10 cellular contexts compared by ENCODE assay signal in the genomic region with DNA sequence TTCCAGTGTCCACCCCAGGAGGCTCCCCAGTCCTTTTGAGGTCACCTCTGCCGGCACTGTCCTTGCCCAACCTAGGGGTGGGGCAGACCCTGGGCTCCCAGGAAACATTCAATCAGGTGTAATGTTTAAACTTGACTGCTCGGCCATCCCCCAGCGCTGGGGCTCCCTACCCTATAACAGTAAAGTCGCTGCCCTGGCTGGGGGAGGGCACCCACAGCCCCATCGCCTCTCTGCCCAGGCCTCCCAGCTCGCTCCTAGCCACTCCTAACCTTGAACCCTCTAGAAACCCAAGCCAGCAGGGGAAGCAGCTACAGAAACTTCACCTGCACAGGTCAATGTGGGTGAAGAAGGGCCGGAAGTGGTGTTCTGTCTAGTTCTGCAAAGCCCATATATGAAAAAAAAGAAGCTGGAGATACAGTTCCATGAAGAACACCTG. TPM values are rescaled to one million over a fixed set of nuclear protein-coding genes. Genes with fewer than 3 reads are reported as not detected.
DNase-seq lines count a peak whose midpoint lies in the region; ATAC-seq and TF ChIP-seq lines count a peak whose summit lies in the region.
"Had no signal": no experiment of that assay in that cellular context is flagged by ENCODE, and none has a peak within 500 bp of the region (broad histone marks: within the 10 kb centered on the region; RNA-seq: fewer than 3 reads in every experiment).

No MANE protein-coding gene starts in this region.

- peak overlapping the region; percentile 47 for H3K4me3 Mint-ChIP-seq in activated CD8-positive, alpha-beta memory T cell treated with anti-CD3 and anti-CD28 coated beads, Interleukin-2, amount 10 ng/mL, durations not matched to agents 7 days and 5 days
- peak overlapping the region; percentile 91 for H3K4me3 Mint-ChIP-seq in memory B cell

- DNase-seq in activated CD8-positive, alpha-beta memory T cell treated with anti-CD3 and anti-CD28 coated beads, Interleukin-2, amount 10 ng/mL, durations not matched to agents 7 days and 5 days = no peak
- DNase-seq in activated CD8-positive, alpha-beta memory T cell treated with anti-CD3 and anti-CD28 coated beads, Interleukin-2, amount 50 U/mL, for 48 hours = no peak
- DNase-seq in memory B cell (ENCODE audit: low spot score in 2 of 2) = no peak
- DNase-seq in tibial artery = no peak
- no peak for DNase-seq in stimulated activated CD4-positive, alpha-beta T cell treated with anti-CD3 and anti-CD28 coated beads, Interleukin-1b, Interleukin-23, amount 100 ng/mL, for 48 hours
- DNase-seq in iPS-NIHi7 (ENCODE audit: extremely low spot score) = no peak
- DNase-seq: BE2C, NCI-H1092 treated with DMSO at 0.1 percent for 48 hours had no signal

- H3K27ac ChIP-seq in angular gyrus (ENCODE audit: low read depth, low read length) (peak overlapping the region; percentile 94), tibial artery (peak overlapping the region; percentile 63 to 70)

- CTCF ChIA-PET in activated CD8-positive, alpha-beta memory T cell treated with anti-CD3 and anti-CD28 coated beads, Interleukin-2, amount 10 ng/mL, durations not matched to agents 7 days and 5 days (lab: Charles Lee) = no interaction called here

- TF ChIP-seq CTCF in tibial artery (IDR thresholded peaks at IDR 0.05) = no peak

- no peaks in the 10 kb centered on the region for H3K36me3 Mint-ChIP-seq in activated CD8-positive, alpha-beta memory T cell treated with anti-CD3 and anti-CD28 coated beads, Interleukin-2, amount 10 ng/mL, durations not matched to agents 7 days and 5 days
- peaks cover 1% of the 10 kb centered on the region for H3K36me3 Mint-ChIP-seq in memory B cell

- H3K27me3 ChIP-seq in tibial artery = no peaks in the 10 kb centered on the region
- H3K27me3 ChIP-seq: BE2C had no signal

- H3K27ac Mint-ChIP-seq in activated CD8-positive, alpha-beta memory T cell treated with anti-CD3 and anti-CD28 coated beads, Interleukin-2, amount 10 ng/mL, durations not matched to agents 7 days and 5 days = no peak overlapping the region
- peak overlapping the region; percentile 54 for H3K27ac Mint-ChIP-seq in memory B cell

- no peak for ATAC-seq in activated CD8-positive, alpha-beta memory T cell treated with anti-CD3 and anti-CD28 coated beads, Interleukin-2, amount 10 ng/mL, durations not matched to agents 7 days and 5 days
- peak; percentile 27 for ATAC-seq in memory B cell (ENCODE audit: low read depth)
- ATAC-seq in GM21737 (IDR thresholded peaks at IDR 0.05; ENCODE audit: unreplicated experiment) = no peak

- peaks cover 68% of the 10 kb centered on the region for H3K27me3 Mint-ChIP-seq in activated CD8-positive, alpha-beta memory T cell treated with anti-CD3 and anti-CD28 coated beads, Interleukin-2, amount 10 ng/mL, durations not matched to agents 7 days and 5 days
- H3K27me3 Mint-ChIP-seq in memory B cell = no peaks in the 10 kb centered on the region

- H3K9me3 ChIP-seq in tibial artery = no peaks in the 10 kb centered on the region
- H3K9me3 ChIP-seq: BE2C had no signal

- H3K4me1 Mint-ChIP-seq in activated CD8-positive, alpha-beta memory T cell treated with anti-CD3 and anti-CD28 coated beads, Interleukin-2, amount 10 ng/mL, durations not matched to agents 7 days and 5 days = peaks cover 27% of the 10 kb centered on the region
- peaks cover 40% of the 10 kb centered on the region for H3K4me1 Mint-ChIP-seq in memory B cell

- no peaks in the 10 kb centered on the region for H3K36me3 ChIP-seq in tibial artery
- H3K36me3 ChIP-seq: BE2C had no signal

- intact Hi-C loops in tibial artery (cut with DNase I; ENCODE audit: low total_unique reads) = loop anchor here (10.0 kb wide), 1 partner anchor 196 kb away; a partner anchor contains a TSS

- peak overlapping the region; percentile 83 to 94 for H3K4me3 ChIP-seq in tibial artery

- H3K4me1 ChIP-seq in tibial artery = peaks cover 0 to 48% (median 32%) of the 10 kb centered on the region in 4 donors

- H3K9me3 Mint-ChIP-seq in activated CD8-positive, alpha-beta memory T cell treated with anti-CD3 and anti-CD28 coated beads, Interleukin-2, amount 10 ng/mL, durations not matched to agents 7 days and 5 days (ENCODE audit: low read depth) = no peaks in the 10 kb centered on the region
- H3K9me3 Mint-ChIP-seq in memory B cell = no peaks in the 10 kb centered on the region

RNA-seq across cellular contexts. Expression of a gene that starts 1.3 kb away (rescaled TPM):
- total RNA-seq in activated CD8-positive, alpha-beta memory T cell treated with anti-CD3 and anti-CD28 coated beads, Interleukin-2, amount 10 ng/mL, durations not matched to agents 7 days and 5 days = under 1 TPM; 0.42 to 0.91 TPM
